19 cellular contexts compared by ENCODE assay signal in genomic region chr1:185401019-185401418, GRCh38.
A peak's percentile ranks its signal among the peaks of the same experiment; 100 is the strongest.
DNase-seq lines count a peak whose midpoint lies in the region; ATAC-seq and TF ChIP-seq lines count a peak whose summit lies in the region.
"Had no signal": no experiment of that assay in that cellular context is flagged by ENCODE, and none has a peak within 500 bp of the region (broad histone marks: within the 10 kb centered on the region; RNA-seq: fewer than 3 reads in every experiment).

No MANE protein-coding gene starts in this region.

- peak; percentile 40 for DNase-seq in GM23248
- DNase-seq in RPMI7951 (ENCODE audit: low read depth): peak; percentile 90
- peak; percentile 92 for DNase-seq in epithelial cell of prostate (ENCODE audit: low read depth, low spot score)
- DNase-seq in non-pigmented ciliary epithelial cell (ENCODE audit: low read depth): peak; percentile 83
- DNase-seq in dorsolateral prefrontal cortex: no peak
- no peak for DNase-seq in gastrocnemius medialis
- no peak for DNase-seq in AML-193 (lab: John Stamatoyannopoulos, UW)
- DNase-seq: activated CD4-positive, alpha-beta T cell treated with anti-CD3 and anti-CD28 coated beads, Interleukin-2, amount 10 ng/mL, durations not matched to agents 7 days and 5 days; activated T-cell treated with anti-CD3 and anti-CD28 coated beads, Interleukin-2, amount 50 U/mL, for 48 hours; C1 segment of cervical spinal cord; DMS79; Kasumi-1; NCI-H1694; NCI-H526; stimulated activated CD4-positive, alpha-beta T cell treated with anti-CD3 and anti-CD28 coated beads, Interleukin-1b, Interleukin-23, amount 100 ng/mL, for 48 hours; transverse colon had no signal

- H3K9me3 ChIP-seq in GM23248 (ENCODE audit: low read depth): no peaks in the 10 kb centered on the region
- H3K9me3 ChIP-seq in gastrocnemius medialis: no peaks in the 10 kb centered on the region
- H3K9me3 ChIP-seq: prostate gland, transverse colon had no signal

- intact Hi-C loops in dorsolateral prefrontal cortex (cut with DNase I): loop anchor here in 1 of 2 donors (10.0 kb wide), 1 partner anchor 56 kb away; no protein-coding TSS in a partner anchor
- intact Hi-C loops in gastrocnemius medialis (cut with DNase I; ENCODE audit: low total_unique reads): no loop called here

- H3K36me3 ChIP-seq in GM23248 (ENCODE audit: low read depth) (no peaks in the 10 kb centered on the region), gastrocnemius medialis (no peaks in the 10 kb centered on the region)
- H3K36me3 ChIP-seq: prostate gland, transverse colon had no signal

- H3K27me3 ChIP-seq in GM23248 (replicated peaks; ENCODE audit: insufficient read depth) (no peaks in the 10 kb centered on the region), dorsolateral prefrontal cortex (no peaks in the 10 kb centered on the region), gastrocnemius medialis (no peaks in the 10 kb centered on the region)
- H3K27me3 ChIP-seq: transverse colon had no signal

- 81 to 83% methylated on average over 3 of the region's 3 CpGs for WGBS in GM23248 (ENCODE audit: low coverage in 1 of 2, low lambda C conversion rate in 2 of 2, missing lambda C conversion rate in 2 of 2), 2 experiments

- H3K79me2 ChIP-seq in GM23248 (ENCODE audit: insufficient read depth): no peaks in the 10 kb centered on the region

- H3F3A ChIP-seq in GM23248 (ENCODE audit: insufficient read depth): peaks cover 8% of the 10 kb centered on the region; the same call in 1 of the 2 replicates

- ATAC-seq in GM18861 (IDR thresholded peaks at IDR 0.05; ENCODE audit: unreplicated experiment) (no peak), gastrocnemius medialis (no peak)
- ATAC-seq: GM12878 had no signal

- TF ChIP-seq CTCF in dorsolateral prefrontal cortex (IDR thresholded peaks at IDR 0.05 in 54 of 56, conservative IDR thresholded peaks at IDR 0.05 in 2 of 56; ENCODE audit: low read depth in 1 of 56, partially characterized antibody in 56 of 56): no peak
- no peak for TF ChIP-seq CTCF in gastrocnemius medialis (IDR thresholded peaks at IDR 0.05 in 4 of 5, conservative IDR thresholded peaks at IDR 0.05 in 1 of 5)

- H2AFZ ChIP-seq in GM23248: no peak overlapping the region

- no peaks in the 10 kb centered on the region for H4K20me1 ChIP-seq in GM23248 (ENCODE audit: insufficient read depth)

- H3K4me2 ChIP-seq in GM23248 (ENCODE audit: unreplicated experiment): no peak overlapping the region

- H3K4me3 ChIP-seq in GM23248 (no peak overlapping the region), dorsolateral prefrontal cortex (no peak overlapping the region), gastrocnemius medialis (no peak overlapping the region)
- H3K4me3 ChIP-seq: GM12878, prostate gland, transverse colon had no signal

- H3K9ac ChIP-seq in GM23248: no peak overlapping the region

- H3K27ac ChIP-seq in GM23248 (peak overlapping the region; percentile 39; the same call in 1 of the 2 replicates), epithelial cell of prostate (peak overlapping the region; percentile 81), dorsolateral prefrontal cortex (no peak overlapping the region), gastrocnemius medialis (no peak overlapping the region)
- H3K27ac ChIP-seq: prostate gland, transverse colon had no signal

- in situ Hi-C loops in GM23248 (cut with MboI) (no loop called here), gastrocnemius medialis (cut with MboI; ENCODE audit: low sequenced_read_pairs in 4 of 4) (no loop called here)

- peaks cover 27% of the 10 kb centered on the region for H3K4me1 ChIP-seq in GM23248 (ENCODE audit: insufficient read depth)
- no peaks in the 10 kb centered on the region for H3K4me1 ChIP-seq in gastrocnemius medialis

- no peak for TF ChIP-seq POLR2A in gastrocnemius medialis (IDR thresholded peaks at IDR 0.05)

- H3K9me2 ChIP-seq in GM23248 (ENCODE audit: insufficient read depth): no peaks in the 10 kb centered on the region

Comparison
In these comparisons a context has a peak if more than half of its experiments do, and no peak if none do; other contexts are left out.
1. DNase-seq: peak in GM23248 (single experiment), RPMI7951 (single experiment), epithelial cell of prostate (single experiment) and non-pigmented ciliary epithelial cell (single experiment); none in dorsolateral prefrontal cortex (0 of 10), gastrocnemius medialis (0 of 2) and AML-193 (0 of 2).
2. H3K27ac ChIP-seq: peak in GM23248 (single experiment) and epithelial cell of prostate (single experiment); none in dorsolateral prefrontal cortex (0 of 59) and gastrocnemius medialis (0 of 4).